ENCODE assay signal across 9 cellular contexts in genomic region chr14:25833341-25834121, GRCh38.
DNase-seq lines count a peak whose midpoint lies in the region; ATAC-seq, FAIRE-seq and TF ChIP-seq lines count a peak whose summit lies in the region.
"Had no signal": no experiment of that assay in that cellular context is flagged by ENCODE, and none has a peak within 500 bp of the region (broad histone marks: within the 10 kb centered on the region; RNA-seq: fewer than 3 reads in every experiment).

No MANE protein-coding gene starts in this region.

- no peaks in the 10 kb centered on the region for H3K4me1 ChIP-seq in DOHH2 (ENCODE audit: control insufficient read depth, low read length)

- H3K27ac ChIP-seq in DOHH2 (ENCODE audit: low read depth, low read length) (no peak overlapping the region), WERI-Rb-1 (no peak overlapping the region)

- no peaks in the 10 kb centered on the region for H3K9me3 ChIP-seq in DOHH2 (ENCODE audit: control insufficient read depth, insufficient read depth, low read length)
- H3K9me3 ChIP-seq in WERI-Rb-1 (ENCODE audit: severe bottlenecking): no peaks in the 10 kb centered on the region

- no peak overlapping the region for H3K4me2 ChIP-seq in DOHH2 (ENCODE audit: low read length)

- H3K4me3 ChIP-seq in DOHH2 (ENCODE audit: low read length) (no peak overlapping the region), WERI-Rb-1 (ENCODE audit: low read depth, low read length) (no peak overlapping the region)

- TF ChIP-seq CTCF in DOHH2 (IDR thresholded peaks at IDR 0.05; ENCODE audit: low read depth, low read length, poor library complexity, severe bottlenecking) (peak; percentile 54), WERI-Rb-1 (IDR thresholded peaks at IDR 0.05; ENCODE audit: low read depth, low read length) (peak; percentile 45; the same call in 1 of the 2 replicates)

- H3K9me2 ChIP-seq in DOHH2 (replicated peaks; ENCODE audit: control insufficient read depth, low read length): no peaks in the 10 kb centered on the region

- TF ChIP-seq POLR2A in GM12891 (IDR thresholded peaks at IDR 0.05; ENCODE audit: low read depth, low read length): no peak

- no peaks in the 10 kb centered on the region for H3K27me3 ChIP-seq in DOHH2 (ENCODE audit: control insufficient read depth, low read length)
- peaks cover 28% of the 10 kb centered on the region for H3K27me3 ChIP-seq in WERI-Rb-1 (ENCODE audit: insufficient read depth, low read depth, severe bottlenecking)

- H3K79me2 ChIP-seq in DOHH2 (ENCODE audit: control insufficient read depth, low read length): no peaks in the 10 kb centered on the region

- no peaks in the 10 kb centered on the region for H4K20me1 ChIP-seq in DOHH2 (ENCODE audit: control insufficient read depth, insufficient read depth, low read depth, low read length)

- ATAC-seq in GM19328 (IDR thresholded peaks at IDR 0.05; ENCODE audit: unreplicated experiment) (no peak), GM18502 (IDR thresholded peaks at IDR 0.05; ENCODE audit: poor library complexity, unreplicated experiment) (no peak)

- H3K36me3 ChIP-seq in DOHH2 (ENCODE audit: control insufficient read depth, low read length): no peaks in the 10 kb centered on the region
- H3K36me3 ChIP-seq in WERI-Rb-1: no peaks in the 10 kb centered on the region

- no peaks in the 10 kb centered on the region for H3F3A ChIP-seq in DOHH2 (ENCODE audit: control insufficient read depth, insufficient read depth)

- DNase-seq in NCI-H1105 treated with DMSO at 0.1 percent for 48 hours (lab: John Stamatoyannopoulos, UW) (peak; percentile 61), WERI-Rb-1 (peak; percentile 35), kidney glomerular epithelial cell (lab: John Stamatoyannopoulos, UW) (peak; percentile 25), T1000 (lab: John Stamatoyannopoulos, UW) (no peak), GM12891 (ENCODE audit: insufficient read length, low spot score) (no peak)
- DNase-seq: activated naive CD8-positive, alpha-beta T cell treated with anti-CD3 and anti-CD28 coated beads, Interleukin-2, amount 10 ng/mL, durations not matched to agents 7 days and 5 days had no signal

- FAIRE-seq in GM12891 (lab: Jason Lieb, UNC): no peak

TF ChIP-seq in GM12891, 5 proteins besides CTCF, POLR2A, EP300 and RAD21:
- no peak for TF ChIP-seq TAF1 (IDR thresholded peaks at IDR 0.05; ENCODE audit: low read depth, low read length)
- TF ChIP-seq POU2F2 (IDR thresholded peaks at IDR 0.05; ENCODE audit: low read depth, low read length): no peak
- TF ChIP-seq PAX5 (IDR thresholded peaks at IDR 0.05; ENCODE audit: insufficient read depth, low read length, severe bottlenecking): no peak
- TF ChIP-seq SPI1 (IDR thresholded peaks at IDR 0.05; ENCODE audit: low read depth, low read length): no peak
- no peak for TF ChIP-seq POLR2AphosphoS5 (IDR thresholded peaks at IDR 0.05; ENCODE audit: low read depth, low read length)
TF ChIP-seq in GM12891: peak in this region for 0.

Comparison
In these comparisons a context has a peak if more than half of its experiments do, and no peak if none do; other contexts are left out.
1. DNase-seq: peak in NCI-H1105 treated with DMSO at 0.1 percent for 48 hours (single experiment), WERI-Rb-1 (single experiment) and kidney glomerular epithelial cell (single experiment); none in T1000 (single experiment) and GM12891 (single experiment).